ENCODE assay signal across 19 cellular contexts in the genomic region with DNA sequence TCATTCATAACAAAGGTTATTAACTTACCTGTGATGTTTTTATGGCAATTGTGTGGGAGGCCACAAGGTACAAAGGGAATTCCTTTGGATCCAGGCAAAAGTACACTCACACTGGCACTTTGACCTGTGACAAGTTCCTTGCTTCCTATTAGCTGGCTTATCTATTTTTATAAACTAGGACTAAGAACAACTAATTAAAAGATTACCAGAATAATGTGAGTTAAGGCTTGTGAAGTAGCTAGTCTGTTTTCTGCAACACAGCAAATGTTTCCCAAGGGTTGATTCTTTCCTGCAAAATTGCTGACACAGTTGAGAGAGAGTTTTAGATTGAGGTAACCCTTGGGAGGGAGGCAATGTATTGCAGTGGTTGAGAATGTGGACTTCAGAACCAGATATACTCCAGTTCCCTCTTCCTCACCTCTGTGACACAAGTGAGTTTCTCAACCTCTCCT.
DNase-seq lines count a peak whose midpoint lies in the region; ATAC-seq, FAIRE-seq and TF ChIP-seq lines count a peak whose summit lies in the region.
"Had no signal": no experiment of that assay in that cellular context is flagged by ENCODE, and none has a peak within 500 bp of the region (broad histone marks: within the 10 kb centered on the region; RNA-seq: fewer than 3 reads in every experiment).

No MANE protein-coding gene starts in this region.

- DNase-seq in HT-29 (ENCODE audit: low spot score) (peak; percentile 38), colonic mucosa (peak; percentile 19), HepG2 (ENCODE audit: low spot score) (no peak), small intestine (peak; percentile 96), glomerular visceral epithelial cell (ENCODE audit: extremely low spot score) (no peak), ascending aorta (ENCODE audit: low spot score in 2 of 2) (no peak), GDM1 (lab: John Stamatoyannopoulos, UW) (no peak)
- no peak for DNase-seq in stimulated activated naive CD8-positive, alpha-beta T cell treated with anti-CD3 and anti-CD28 coated beads, Interleukin-15, Interleukin-2, amounts not matched to agents 100 U/mL and 50 U/mL, for 24 hours
- DNase-seq: BE2C, EL, H9, MM.1S, NCI-H1048, NCI-H1417 treated with DMSO at 0.1 percent for 48 hours, NCI-H187 treated with DMSO at 0.1 percent for 48 hours, NCI-H2107, NCI-H446 treated with DMSO at 0.1 percent for 48 hours, NCI-H526 treated with DMSO at 0.1 percent for 48 hours, Right ventricle myocardium superior had no signal

- in situ Hi-C loops in HepG2 (cut with HindIII; ENCODE audit: extremely low pct_ligation_motif_present, low pct_unique_long_range_greater_than_20kb) = no loop called here

- H3K27ac ChIP-seq in colonic mucosa = no peak overlapping the region
- no peak overlapping the region for H3K27ac ChIP-seq in HepG2 (ENCODE audit: extremely low read length, insufficient read depth, low read length)
- peak overlapping the region in 1 of 2 donors; percentile 76 for H3K27ac ChIP-seq in small intestine (ENCODE audit: low read depth in 1 of 2, low read length in 1 of 2)
- H3K27ac ChIP-seq in ascending aorta = no peak overlapping the region

- FAIRE-seq in HepG2 (lab: Jason Lieb, UNC) = no peak
- no peak for FAIRE-seq in small intestine (lab: Jason Lieb, UNC)

- no peaks in the 10 kb centered on the region for H4K20me1 ChIP-seq in HepG2 (ENCODE audit: insufficient read depth, low read length)

- no peak for TF ChIP-seq POLR2A in HepG2 (IDR thresholded peaks at IDR 0.05; ENCODE audit: insufficient read depth in 1 of 2, low read depth in 2 of 2, low read length in 2 of 2)

- no peak overlapping the region for H3K9ac ChIP-seq in colonic mucosa (ENCODE audit: low read depth in 2 of 2, low read length in 2 of 2)
- H3K9ac ChIP-seq in HepG2 (ENCODE audit: insufficient read depth, low read depth, low read length) = no peak overlapping the region

- H3K4me1 ChIP-seq in colonic mucosa (no peaks in the 10 kb centered on the region), HepG2 (ENCODE audit: insufficient read depth, low read length) (peaks cover 15% of the 10 kb centered on the region), small intestine (ENCODE audit: control insufficient read depth in 2 of 2, insufficient read depth in 1 of 2, low read depth in 1 of 2, low read length in 1 of 2) (peaks cover 0 to 5% of the 10 kb centered on the region in 2 donors), ascending aorta (no peaks in the 10 kb centered on the region)
- H3K4me1 ChIP-seq: BE2C had no signal

- no peak overlapping the region for H2AFZ ChIP-seq in HepG2 (ENCODE audit: low read length)

- intact Hi-C loops in colonic mucosa (cut with DNase I) = no loop called here
- intact Hi-C loops in HepG2 (cut with micrococcal nuclease; ENCODE audit: unreplicated experiment) = no loop called here
- intact Hi-C loops in ascending aorta (cut with DNase I) = no loop called here

- BruUV-seq in HepG2 (replicated peaks; lab: Mats Ljungman, UMichigan) = no TSS peak

- no peak overlapping the region for H3K4me3 ChIP-seq in colonic mucosa
- H3K4me3 ChIP-seq in HepG2 (replicated peaks in 1 of 3; ENCODE audit: insufficient read depth in 1 of 3, low read depth in 2 of 3, low read length in 3 of 3) = no peak overlapping the region
- H3K4me3 ChIP-seq in small intestine (ENCODE audit: low read depth in 1 of 2, low read length in 2 of 2) = no peak overlapping the region
- no peak overlapping the region for H3K4me3 ChIP-seq in ascending aorta

- TF ChIP-seq EP300 in HepG2 (IDR thresholded peaks at IDR 0.05; ENCODE audit: low read depth in 2 of 2, low read length in 2 of 2) (no peak), HepG2 (CRISPR knock-in tag; IDR thresholded peaks at IDR 0.05; ENCODE audit: borderline replicate concordance) (no peak)

- no peak for TF ChIP-seq CTCF in colonic mucosa (IDR thresholded peaks at IDR 0.05)
- TF ChIP-seq CTCF in HepG2 (CRISPR knock-in tag; IDR thresholded peaks at IDR 0.05) = no peak
- TF ChIP-seq CTCF in ascending aorta (IDR thresholded peaks at IDR 0.05) = no peak

- ATAC-seq in HepG2 = peak; percentile 43; the same call in 1 of the 3 replicates
- ATAC-seq in stimulated activated naive CD8-positive, alpha-beta T cell treated with anti-CD3 and anti-CD28 coated beads, Interleukin-15, Interleukin-2, amounts not matched to agents 100 U/mL and 50 U/mL, for 24 hours = no peak

- CTCF ChIA-PET in HepG2 (lab: Yijun Ruan, JAX; ENCODE audit: low intra/inter-chr PET ratio, low total read pairs) = no interaction called here

- POLR2A ChIA-PET in HepG2 (lab: Yijun Ruan, JAX) = no interaction called here

- no peaks in the 10 kb centered on the region for H3K36me3 ChIP-seq in colonic mucosa
- no peaks in the 10 kb centered on the region for H3K36me3 ChIP-seq in HepG2 (replicated peaks in 1 of 2; ENCODE audit: control insufficient read depth in 1 of 2, insufficient read depth in 2 of 2, low read length in 2 of 2)
- H3K36me3 ChIP-seq in small intestine (ENCODE audit: control insufficient read depth in 2 of 2, insufficient read depth in 2 of 2, low read length in 2 of 2) = no peaks in the 10 kb centered on the region
- no peaks in the 10 kb centered on the region for H3K36me3 ChIP-seq in ascending aorta
- H3K36me3 ChIP-seq: BE2C had no signal

- H3K4me2 ChIP-seq in HepG2 (ENCODE audit: low read depth, low read length) = peak overlapping the region; percentile 0; the same call in 1 of the 2 replicates

- TF ChIP-seq RAD21 in HepG2 (CRISPR knock-in tag; IDR thresholded peaks at IDR 0.05) = no peak

- H3K27me3 ChIP-seq in colonic mucosa = no peaks in the 10 kb centered on the region
- no peaks in the 10 kb centered on the region for H3K27me3 ChIP-seq in HepG2 (ENCODE audit: control insufficient read depth in 1 of 2, insufficient read depth in 2 of 2, low read length in 2 of 2)
- no peaks in the 10 kb centered on the region for H3K27me3 ChIP-seq in small intestine (ENCODE audit: control insufficient read depth in 2 of 2, insufficient read depth in 2 of 2, low read length in 2 of 2)
- H3K27me3 ChIP-seq in ascending aorta = no peaks in the 10 kb centered on the region
- H3K27me3 ChIP-seq: BE2C had no signal

- H3K9me3 ChIP-seq in colonic mucosa (no peaks in the 10 kb centered on the region), HepG2 (ENCODE audit: low read length) (no peaks in the 10 kb centered on the region), small intestine (ENCODE audit: control insufficient read depth, low read depth) (no peaks in the 10 kb centered on the region), ascending aorta (no peaks in the 10 kb centered on the region)
- H3K9me3 ChIP-seq: BE2C had no signal

- H3K79me2 ChIP-seq in HepG2 (ENCODE audit: insufficient read depth, low read length) = no peaks in the 10 kb centered on the region

TF ChIP-seq in HepG2, 621 proteins besides CTCF, POLR2A, EP300 and RAD21:
- TF ChIP-seq TFDP1 (CRISPR knock-in tag; IDR thresholded peaks at IDR 0.05; ENCODE audit: borderline replicate concordance) (no peak), DR1 (CRISPR knock-in tag; IDR thresholded peaks at IDR 0.05) (no peak), MAFK (conservative IDR thresholded peaks at IDR 0.05 in 1 of 2, IDR thresholded peaks at IDR 0.05 in 1 of 2; ENCODE audit: low read length in 2 of 2) (peak; percentile 66 to 75), ZNF331 (CRISPR knock-in tag; IDR thresholded peaks at IDR 0.05) (no peak), MAFF (IDR thresholded peaks at IDR 0.05; ENCODE audit: low read depth, low read length) (peak; percentile 60; the same call in 1 of the 2 replicates)

Comparison
In these comparisons a context has a peak if more than half of its experiments do, and no peak if none do; other contexts are left out.
1. DNase-seq: peak in HT-29 (single experiment), colonic mucosa (single experiment) and small intestine (single experiment); none in HepG2 (single experiment), stimulated activated naive CD8-positive, alpha-beta T cell treated with anti-CD3 and anti-CD28 coated beads, Interleukin-15, Interleukin-2, amounts not matched to agents 100 U/mL and 50 U/mL, for 24 hours (single experiment), glomerular visceral epithelial cell (single experiment), ascending aorta (0 of 2) and GDM1 (single experiment).